In genomic region chr17:83177611-83178532, GRCh38 we compare ENCODE assay signal across 16 cellular contexts.
DNase-seq lines count a peak whose midpoint lies in the region; TF ChIP-seq lines count a peak whose summit lies in the region.
"Had no signal": no experiment of that assay in that cellular context is flagged by ENCODE, and none has a peak within 500 bp of the region (broad histone marks: within the 10 kb centered on the region; RNA-seq: fewer than 3 reads in every experiment).

No MANE protein-coding gene starts in this region.

- H3K4me1 ChIP-seq in BE2C (no peaks in the 10 kb centered on the region; the same call in 1 of the 2 replicates), testis (peaks cover 2% of the 10 kb centered on the region)

- H3K4me3 Mint-ChIP-seq in glutamatergic neuron (ENCODE audit: unreplicated experiment) (peak overlapping the region; percentile 47), osteocyte (ENCODE audit: unreplicated experiment) (no peak overlapping the region)
- H3K4me3 Mint-ChIP-seq: CD4-positive, CD25-positive, alpha-beta regulatory T cell had no signal

- 86 to 91% methylated on average over 30 to 32 of the region's 32 CpGs for WGBS in testis, 2 donors

- no peak for TF ChIP-seq POLR2A in testis (IDR thresholded peaks at IDR 0.05)

- DNase-seq in BE2C = peak; percentile 4
- DNase-seq in G401 (ENCODE audit: low spot score) = peak; percentile 36
- peak; percentile 52 for DNase-seq in glutamatergic neuron
- DNase-seq in osteocyte (ENCODE audit: extremely low spot score, unreplicated experiment) = peak; percentile 82
- no peak for DNase-seq in NCI-H1092 treated with DMSO at 0.1 percent for 48 hours (lab: John Stamatoyannopoulos, UW)
- DNase-seq in HT-29 (ENCODE audit: low spot score) = no peak
- DNase-seq in A172 (ENCODE audit: low spot score) = no peak
- no peak for DNase-seq in testis
- DNase-seq: activated CD4-positive, alpha-beta T cell treated with anti-CD3 and anti-CD28 coated beads for 4 hours; amniotic stem cell; CD4-positive, CD25-positive, alpha-beta regulatory T cell; DMS79 treated with DMSO at 0.1 percent for 48 hours; NCI-H1436 treated with DMSO at 0.1 percent for 48 hours; stimulated activated CD4-positive, alpha-beta T cell treated with anti-CD3 and anti-CD28 coated beads, Interleukin-4, amount 100 ng/mL, for 4 hours had no signal

- H3K4me1 Mint-ChIP-seq in glutamatergic neuron (ENCODE audit: low read depth, unreplicated experiment) = peaks cover 47% of the 10 kb centered on the region
- H3K4me1 Mint-ChIP-seq in osteocyte (ENCODE audit: unreplicated experiment) = peaks cover 44% of the 10 kb centered on the region

- in situ Hi-C loops in G401 (cut with HindIII; ENCODE audit: low sequenced_read_pairs) = no loop called here

- no peaks in the 10 kb centered on the region for H3K36me3 ChIP-seq in BE2C
- H3K36me3 ChIP-seq in testis (ENCODE audit: low read depth, missing control alignments) = no peaks in the 10 kb centered on the region
- H3K36me3 ChIP-seq: neutrophil, upper lobe of left lung had no signal

- H3K9me3 ChIP-seq in BE2C (no peaks in the 10 kb centered on the region), testis (no peaks in the 10 kb centered on the region)
- H3K9me3 ChIP-seq: neutrophil, upper lobe of left lung had no signal

- TF ChIP-seq CTCF in BE2C (IDR thresholded peaks at IDR 0.05; ENCODE audit: low read depth, low read length) = no peak
- no peak for TF ChIP-seq CTCF in glutamatergic neuron (IDR thresholded peaks at IDR 0.05; ENCODE audit: partially characterized antibody, unreplicated experiment)
- no peak for TF ChIP-seq CTCF in osteocyte (IDR thresholded peaks at IDR 0.05)
- no peak for TF ChIP-seq CTCF in testis (IDR thresholded peaks at IDR 0.05)

- peak overlapping the region; percentile 88 for H3K27ac Mint-ChIP-seq in glutamatergic neuron (ENCODE audit: unreplicated experiment)
- no peak overlapping the region for H3K27ac Mint-ChIP-seq in osteocyte (ENCODE audit: unreplicated experiment)
- H3K27ac Mint-ChIP-seq: CD4-positive, CD25-positive, alpha-beta regulatory T cell had no signal

- no peak overlapping the region for H3K4me3 ChIP-seq in BE2C (ENCODE audit: low read depth, low read length)
- no peak overlapping the region for H3K4me3 ChIP-seq in testis
- H3K4me3 ChIP-seq: upper lobe of left lung had no signal

- peaks cover 4% of the 10 kb centered on the region for H3K27me3 Mint-ChIP-seq in glutamatergic neuron (ENCODE audit: unreplicated experiment)
- no peaks in the 10 kb centered on the region for H3K27me3 Mint-ChIP-seq in osteocyte (ENCODE audit: unreplicated experiment)

- H3K27me3 ChIP-seq in BE2C (no peaks in the 10 kb centered on the region), testis (no peaks in the 10 kb centered on the region)
- H3K27me3 ChIP-seq: neutrophil, upper lobe of left lung had no signal

- no peak overlapping the region for H3K27ac ChIP-seq in testis
- H3K27ac ChIP-seq: neutrophil, upper lobe of left lung had no signal

- intact Hi-C loops in testis (cut with DNase I; ENCODE audit: low total_unique reads) = no loop called here

- H3K36me3 Mint-ChIP-seq in glutamatergic neuron (ENCODE audit: unreplicated experiment) = no peaks in the 10 kb centered on the region
- peaks cover 6% of the 10 kb centered on the region for H3K36me3 Mint-ChIP-seq in osteocyte (ENCODE audit: unreplicated experiment)
- H3K36me3 Mint-ChIP-seq: CD4-positive, CD25-positive, alpha-beta regulatory T cell had no signal

- peaks cover 6% of the 10 kb centered on the region for H3K9me3 Mint-ChIP-seq in glutamatergic neuron (ENCODE audit: unreplicated experiment)
- no peaks in the 10 kb centered on the region for H3K9me3 Mint-ChIP-seq in osteocyte (ENCODE audit: unreplicated experiment)

Comparison
In these comparisons a context has a peak if more than half of its experiments do, and no peak if none do; other contexts are left out.
1. DNase-seq: peak in BE2C (single experiment), G401 (single experiment), glutamatergic neuron (single experiment) and osteocyte (single experiment); none in NCI-H1092 treated with DMSO at 0.1 percent for 48 hours (single experiment), HT-29 (single experiment), A172 (single experiment) and testis (single experiment).